Comparison of ENCODE assay signal across 24 cellular contexts in the genomic region with DNA sequence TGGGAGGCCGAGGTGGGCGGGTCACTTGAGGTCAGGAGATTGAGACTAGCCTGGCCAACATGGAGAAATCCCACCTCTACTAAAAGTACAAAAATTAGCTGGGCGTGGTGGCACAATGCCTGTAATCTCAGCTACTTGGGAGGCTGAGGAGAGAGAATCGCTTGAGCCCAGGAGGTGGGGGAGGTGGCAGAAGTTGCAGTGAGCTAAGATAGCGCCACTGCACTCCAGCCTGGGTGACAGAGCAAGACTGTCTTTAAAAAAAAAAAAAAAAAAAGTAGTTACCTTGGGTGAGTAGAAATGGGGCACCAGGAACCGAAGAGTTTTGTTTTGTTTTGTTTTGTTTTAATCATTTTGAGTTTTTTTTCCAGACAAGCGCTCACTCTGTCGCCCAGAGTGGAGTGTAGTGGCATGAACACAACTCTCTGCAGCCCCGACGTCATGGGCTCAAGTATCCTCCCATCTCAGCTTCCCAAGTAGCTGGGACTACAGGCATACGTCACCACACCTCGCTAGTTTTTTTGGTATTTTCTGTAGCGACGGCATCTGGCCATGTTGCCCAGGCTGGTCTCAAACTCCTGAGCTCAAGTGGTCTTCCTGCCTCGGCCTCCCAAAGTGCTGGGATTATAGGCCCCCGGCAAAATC.
"Had no signal": no experiment of that assay in that cellular context is flagged by ENCODE, and none has a peak within 500 bp of the region (broad histone marks: within the 10 kb centered on the region; RNA-seq: fewer than 3 reads in every experiment).

No MANE protein-coding gene starts in this region.

- H3K36me3 ChIP-seq: uterus had no signal

- DNase-seq: activated CD4-positive, alpha-beta T cell treated with anti-CD3 and anti-CD28 coated beads for 48 hours; activated CD8-positive, alpha-beta memory T cell treated with anti-CD3 and anti-CD28 coated beads, Interleukin-2, amount 10 ng/mL, durations not matched to agents 7 days and 5 days; activated CD8-positive, alpha-beta T cell treated with anti-CD3 and anti-CD28 coated beads for 36 hours; activated gamma-delta T cell; activated naive CD4-positive, alpha-beta T cell treated with anti-CD3 and anti-CD28 coated beads, Interleukin-2, amount 50 U/mL, for 16 hours; activated T-cell treated with anti-CD3 and anti-CD28 coated beads for 4 hours; anterior cingulate cortex; foreskin fibroblast; kidney; naive B cell; occipital lobe; posterior cingulate gyrus; right lobe of liver; stimulated activated CD4-positive, alpha-beta T cell treated with anti-CD3 and anti-CD28 coated beads, Interleukin-1b, Interleukin-23, amount 100 ng/mL, for 48 hours; stomach; T-helper 2 cell; trophoblast cell; uterus had no signal

- ATAC-seq: activated CD8-positive, alpha-beta memory T cell treated with anti-CD3 and anti-CD28 coated beads, Interleukin-2, amount 10 ng/mL, durations not matched to agents 7 days and 5 days; activated CD8-positive, alpha-beta T cell treated with anti-CD3 and anti-CD28 coated beads for 36 hours; left lobe of liver; right lobe of liver; stimulated activated memory B cell treated with anti-CD40 and anti-IgM and Interleukin-4, amounts not matched to agents 10 μg/mL and 1 μg/mL and 100 μg/mL, for 72 hours had no signal

- H3K9me3 ChIP-seq: right lobe of liver, stomach, suprapubic skin, uterus had no signal

- H3K4me3 ChIP-seq: lung, right lobe of liver, skin epidermis, stomach, suprapubic skin, uterus had no signal

- H3K4me1 ChIP-seq: uterus had no signal

- H3K27me3 ChIP-seq: right lobe of liver, stomach, suprapubic skin, uterus had no signal

- H3K27ac ChIP-seq: epithelial cell of prostate, right lobe of liver, skin epidermis, stomach, suprapubic skin, uterus had no signal
